ENCODE assay signal across 1 cellular context in the genomic region with DNA sequence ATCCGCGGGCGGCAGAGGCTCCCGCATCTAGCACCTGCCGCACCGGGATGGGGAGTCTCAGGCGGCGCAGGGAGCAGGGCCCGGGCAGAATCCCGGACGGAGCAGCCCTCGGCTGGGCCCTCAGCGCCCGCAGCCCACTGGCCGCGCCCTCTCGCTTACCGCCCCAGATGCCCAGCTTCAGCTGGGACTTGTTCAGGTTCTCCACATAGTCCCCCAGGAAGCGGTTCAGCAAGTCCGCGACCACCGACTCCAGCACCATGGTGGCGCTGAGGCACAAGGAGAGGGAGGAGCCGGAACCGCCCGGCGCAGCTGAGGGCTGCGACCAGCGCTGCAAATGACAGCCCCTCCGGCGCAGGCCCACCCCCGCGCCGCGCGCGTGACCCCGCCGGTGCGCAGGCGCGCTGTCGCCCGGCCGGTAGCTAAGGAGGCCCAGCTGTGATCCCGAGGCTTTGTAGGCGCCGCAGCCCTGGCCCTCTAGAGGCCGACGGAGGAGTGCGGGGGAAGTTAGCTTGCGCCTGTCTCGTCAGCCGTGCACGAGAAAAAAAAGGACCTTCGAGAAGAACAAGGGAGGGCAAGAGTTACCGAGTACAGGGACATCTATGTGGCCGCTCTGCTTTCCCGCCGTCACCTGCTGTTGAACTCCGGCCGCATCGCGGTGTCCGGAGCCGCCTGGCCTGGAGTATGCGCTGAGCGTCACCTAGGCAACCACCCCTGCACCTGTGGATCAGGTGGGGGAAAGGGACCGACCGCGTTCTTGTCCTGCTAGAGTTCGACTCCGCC.
A peak's percentile ranks its signal among the peaks of the same experiment; 100 is the strongest.
TF ChIP-seq lines count a peak whose summit lies in the region.

A gene with protein sequence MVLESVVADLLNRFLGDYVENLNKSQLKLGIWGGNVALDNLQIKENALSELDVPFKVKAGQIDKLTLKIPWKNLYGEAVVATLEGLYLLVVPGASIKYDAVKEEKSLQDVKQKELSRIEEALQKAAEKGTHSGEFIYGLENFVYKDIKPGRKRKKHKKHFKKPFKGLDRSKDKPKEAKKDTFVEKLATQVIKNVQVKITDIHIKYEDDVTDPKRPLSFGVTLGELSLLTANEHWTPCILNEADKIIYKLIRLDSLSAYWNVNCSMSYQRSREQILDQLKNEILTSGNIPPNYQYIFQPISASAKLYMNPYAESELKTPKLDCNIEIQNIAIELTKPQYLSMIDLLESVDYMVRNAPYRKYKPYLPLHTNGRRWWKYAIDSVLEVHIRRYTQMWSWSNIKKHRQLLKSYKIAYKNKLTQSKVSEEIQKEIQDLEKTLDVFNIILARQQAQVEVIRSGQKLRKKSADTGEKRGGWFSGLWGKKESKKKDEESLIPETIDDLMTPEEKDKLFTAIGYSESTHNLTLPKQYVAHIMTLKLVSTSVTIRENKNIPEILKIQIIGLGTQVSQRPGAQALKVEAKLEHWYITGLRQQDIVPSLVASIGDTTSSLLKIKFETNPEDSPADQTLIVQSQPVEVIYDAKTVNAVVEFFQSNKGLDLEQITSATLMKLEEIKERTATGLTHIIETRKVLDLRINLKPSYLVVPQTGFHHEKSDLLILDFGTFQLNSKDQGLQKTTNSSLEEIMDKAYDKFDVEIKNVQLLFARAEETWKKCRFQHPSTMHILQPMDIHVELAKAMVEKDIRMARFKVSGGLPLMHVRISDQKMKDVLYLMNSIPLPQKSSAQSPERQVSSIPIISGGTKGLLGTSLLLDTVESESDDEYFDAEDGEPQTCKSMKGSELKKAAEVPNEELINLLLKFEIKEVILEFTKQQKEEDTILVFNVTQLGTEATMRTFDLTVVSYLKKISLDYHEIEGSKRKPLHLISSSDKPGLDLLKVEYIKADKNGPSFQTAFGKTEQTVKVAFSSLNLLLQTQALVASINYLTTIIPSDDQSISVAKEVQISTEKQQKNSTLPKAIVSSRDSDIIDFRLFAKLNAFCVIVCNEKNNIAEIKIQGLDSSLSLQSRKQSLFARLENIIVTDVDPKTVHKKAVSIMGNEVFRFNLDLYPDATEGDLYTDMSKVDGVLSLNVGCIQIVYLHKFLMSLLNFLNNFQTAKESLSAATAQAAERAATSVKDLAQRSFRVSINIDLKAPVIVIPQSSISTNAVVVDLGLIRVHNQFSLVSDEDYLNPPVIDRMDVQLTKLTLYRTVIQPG (N-terminal part only) (minus strand): TSS at position 332 of the 780 bp plus-strand sequence. CDS start 73 bp downstream, at position 259.

TF ChIP-seq in K562, 482 proteins besides CTCF, POLR2A, EP300 and RAD21 (continued from another document):
- TF ChIP-seq ZNF609 (CRISPR knock-in tag; IDR thresholded peaks at IDR 0.05; ENCODE audit: borderline replicate concordance) (no peak), SRSF7 (optimal IDR thresholded peaks at IDR 0.05; ENCODE audit: low read depth, low read length) (no peak), HNRNPH1 (optimal IDR thresholded peaks at IDR 0.05; ENCODE audit: low read depth, low read length) (no peak), SP1 (CRISPR knock-in tag; IDR thresholded peaks at IDR 0.05) (0 out of 2 replicates have a peak, but pooled peaks have one; percentile 30), CEBPB (tag; IDR thresholded peaks at IDR 0.05) (no peak), ZNF232 (CRISPR knock-in tag; IDR thresholded peaks at IDR 0.05) (no peak), SMARCA5 (IDR thresholded peaks at IDR 0.05) (no peak), HDAC8 (tag; IDR thresholded peaks at IDR 0.05) (no peak), ZKSCAN8 (CRISPR knock-in tag; IDR thresholded peaks at IDR 0.05) (no peak), ZNF277 (CRISPR knock-in tag; IDR thresholded peaks at IDR 0.05; ENCODE audit: borderline replicate concordance) (no peak), TAF15 (IDR thresholded peaks at IDR 0.05; ENCODE audit: low read depth, low read length) (no peak), EGR1 (conservative IDR thresholded peaks at IDR 0.05) (peak; percentile 82), TCF7 (IDR thresholded peaks at IDR 0.05; ENCODE audit: borderline replicate concordance) (peak; percentile 96), HMG20A (CRISPR knock-in tag; conservative IDR thresholded peaks at IDR 0.05) (no peak), ZNF12 (CRISPR knock-in tag; IDR thresholded peaks at IDR 0.05) (no peak), RBM15 (IDR thresholded peaks at IDR 0.05; ENCODE audit: insufficient read depth, low read length) (no peak), ZMIZ1 (IDR thresholded peaks at IDR 0.05; ENCODE audit: low read depth in 2 of 2, low read length in 2 of 2) (0 out of 4 replicates have a peak, but pooled peaks of 1 of the 2 experiments have one; percentile 26), ZC3H4 (CRISPR knock-in tag; IDR thresholded peaks at IDR 0.05; ENCODE audit: borderline replicate concordance) (no peak), ZNF696 (CRISPR knock-in tag; conservative IDR thresholded peaks at IDR 0.05) (no peak), HDAC3 (IDR thresholded peaks at IDR 0.05; ENCODE audit: borderline replicate concordance, partially characterized antibody) (no peak), ZFPM2 (CRISPR knock-in tag; IDR thresholded peaks at IDR 0.05) (no peak), ZNF280A (IDR thresholded peaks at IDR 0.05; ENCODE audit: low read depth, partially characterized antibody) (no peak), GTF2E2 (tag; IDR thresholded peaks at IDR 0.05) (no peak), KLF13 (tag; IDR thresholded peaks at IDR 0.05; ENCODE audit: borderline replicate concordance, low read depth) (0 out of 2 replicates have a peak, but pooled peaks have one; percentile 26), ZSCAN29 (IDR thresholded peaks at IDR 0.05) (0 out of 2 replicates have a peak, but pooled peaks have one; percentile 43), NUFIP1 (IDR thresholded peaks at IDR 0.05; ENCODE audit: partially characterized antibody) (no peak), FOXK2 (conservative IDR thresholded peaks at IDR 0.05 in 1 of 2, IDR thresholded peaks at IDR 0.05 in 1 of 2; ENCODE audit: low read depth in 2 of 2) (peak in 1 of 2 experiments; percentile 24; a peak in 1 of 4 replicates), GABPB2 (CRISPR knock-in tag; conservative IDR thresholded peaks at IDR 0.05) (no peak), ELF1 (tag; IDR thresholded peaks at IDR 0.05) (0 out of 2 replicates have a peak, but pooled peaks have one; percentile 11), REST (CRISPR knock-in tag; IDR thresholded peaks at IDR 0.05; ENCODE audit: low read depth) (peak; percentile 26; the same call in 1 of the 2 replicates)
- TF ChIP-seq, protein P1, sequence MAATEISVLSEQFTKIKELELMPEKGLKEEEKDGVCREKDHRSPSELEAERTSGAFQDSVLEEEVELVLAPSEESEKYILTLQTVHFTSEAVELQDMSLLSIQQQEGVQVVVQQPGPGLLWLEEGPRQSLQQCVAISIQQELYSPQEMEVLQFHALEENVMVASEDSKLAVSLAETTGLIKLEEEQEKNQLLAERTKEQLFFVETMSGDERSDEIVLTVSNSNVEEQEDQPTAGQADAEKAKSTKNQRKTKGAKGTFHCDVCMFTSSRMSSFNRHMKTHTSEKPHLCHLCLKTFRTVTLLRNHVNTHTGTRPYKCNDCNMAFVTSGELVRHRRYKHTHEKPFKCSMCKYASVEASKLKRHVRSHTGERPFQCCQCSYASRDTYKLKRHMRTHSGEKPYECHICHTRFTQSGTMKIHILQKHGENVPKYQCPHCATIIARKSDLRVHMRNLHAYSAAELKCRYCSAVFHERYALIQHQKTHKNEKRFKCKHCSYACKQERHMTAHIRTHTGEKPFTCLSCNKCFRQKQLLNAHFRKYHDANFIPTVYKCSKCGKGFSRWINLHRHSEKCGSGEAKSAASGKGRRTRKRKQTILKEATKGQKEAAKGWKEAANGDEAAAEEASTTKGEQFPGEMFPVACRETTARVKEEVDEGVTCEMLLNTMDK (IDR thresholded peaks at IDR 0.05; ENCODE audit: borderline replicate concordance, insufficient read depth, low read depth, low read length, poor library complexity, severe bottlenecking) = peak; percentile 94
